29 cellular contexts compared by ENCODE assay signal in genomic region chr18:58058720-58059119, GRCh38. TPM values are rescaled to one million over a fixed set of nuclear protein-coding genes. Genes with fewer than 3 reads are reported as not detected.
DNase-seq lines count a peak whose midpoint lies in the region; ATAC-seq lines count a peak whose summit lies in the region.
"Had no signal": no experiment of that assay in that cellular context is flagged by ENCODE, and none has a peak within 500 bp of the region (broad histone marks: within the 10 kb centered on the region; RNA-seq: fewer than 3 reads in every experiment).

No MANE protein-coding gene starts in this region.

- intact Hi-C loops in posterior cingulate gyrus (cut with DNase I) = loop anchor here (5.0 kb wide), 1 partner anchor 49 kb away; no protein-coding TSS in a partner anchor

- DNase-seq in DMS53 treated with DMSO at 0.1 percent for 48 hours (lab: John Stamatoyannopoulos, UW; ENCODE audit: unreplicated experiment) = peak; percentile 36
- DNase-seq in MG63 = peak; percentile 34
- peak; percentile 75 for DNase-seq in islet precursor cell
- no peak for DNase-seq in posterior cingulate gyrus
- DNase-seq in NCI-H82 treated with DMSO at 0.1 percent for 48 hours (lab: John Stamatoyannopoulos, UW; ENCODE audit: unreplicated experiment) = no peak
- DNase-seq: ACHN; aorta; dermis blood vessel endothelial cell; KBM-7; naive thymus-derived CD4-positive, alpha-beta T cell; NCI-H1694; NCI-H2171; NCI-H524; retina; RPMI8226; stimulated activated CD4-positive, alpha-beta T cell treated with anti-CD3 and anti-CD28 coated beads, Interleukin-4, amount 100 ng/mL, for 1 hour; stimulated activated naive CD4-positive, alpha-beta T cell treated with Interleukin-2 at 50 U/mL for 16 hours; testis; uterus had no signal

- H3K27ac Mint-ChIP-seq in activated T-helper 17 cell treated with anti-CD3 and anti-CD28 coated beads, Interleukin-2, amount 50 U/mL, for 72 hours = no peak overlapping the region
- H3K27ac Mint-ChIP-seq: activated naive CD4-positive, alpha-beta T cell treated with anti-CD3 and anti-CD28 coated beads, Interleukin-2, amount 50 U/mL, for 24 hours; activated T-helper 1 cell treated with anti-CD3 and anti-CD28 coated beads, Interleukin-12 subunit alpha, Interleukin-12 subunit beta, Interleukin-2, Interleukin-4 antibody, amounts not matched to agents 30 ng/mL and 10 ng/mL and 1 ng/mL, durations not matched to agents 14 hours and 24 hours and 36 hours; mesothelial cell of epicardium; naive thymus-derived CD4-positive, alpha-beta T cell; T-helper 2 cell treated with Interferon-gamma antibody and Interleukin-4, amounts not matched to agents 5 μg/mL and 100 μg/mL, for 36 hours had no signal

- H3K27me3 Mint-ChIP-seq in activated T-helper 17 cell treated with anti-CD3 and anti-CD28 coated beads, Interleukin-2, amount 50 U/mL, for 72 hours = peaks cover 8% of the 10 kb centered on the region
- H3K27me3 Mint-ChIP-seq: activated naive CD4-positive, alpha-beta T cell treated with anti-CD3 and anti-CD28 coated beads, Interleukin-2, amount 50 U/mL, for 24 hours had no signal

- H3K27me3 ChIP-seq in MG63 = no peaks in the 10 kb centered on the region
- H3K27me3 ChIP-seq: testis, uterus had no signal

- H3K36me3 Mint-ChIP-seq in activated T-helper 17 cell treated with anti-CD3 and anti-CD28 coated beads, Interleukin-2, amount 50 U/mL, for 72 hours (ENCODE audit: low read depth) = no peaks in the 10 kb centered on the region
- H3K36me3 Mint-ChIP-seq: activated naive CD4-positive, alpha-beta T cell treated with anti-CD3 and anti-CD28 coated beads, Interleukin-2, amount 50 U/mL, for 24 hours; naive thymus-derived CD4-positive, alpha-beta T cell had no signal

- no peaks in the 10 kb centered on the region for H3K9me3 Mint-ChIP-seq in activated T-helper 17 cell treated with anti-CD3 and anti-CD28 coated beads, Interleukin-2, amount 50 U/mL, for 72 hours
- H3K9me3 Mint-ChIP-seq: activated naive CD4-positive, alpha-beta T cell treated with anti-CD3 and anti-CD28 coated beads, Interleukin-2, amount 50 U/mL, for 24 hours; activated T-helper 1 cell treated with anti-CD3 and anti-CD28 coated beads, Interleukin-12 subunit alpha, Interleukin-12 subunit beta, Interleukin-2, Interleukin-4 antibody, amounts not matched to agents 30 ng/mL and 10 ng/mL and 1 ng/mL, durations not matched to agents 14 hours and 24 hours and 36 hours; central memory CD8-positive, alpha-beta T cell; mesothelial cell of epicardium; naive thymus-derived CD4-positive, alpha-beta T cell; T-helper 2 cell treated with Interferon-gamma antibody and Interleukin-4, amounts not matched to agents 5 μg/mL and 100 μg/mL, for 36 hours had no signal

- H3K9me3 ChIP-seq in MG63 = no peaks in the 10 kb centered on the region
- H3K9me3 ChIP-seq: testis, uterus had no signal

- H3K36me3 ChIP-seq in MG63 = no peaks in the 10 kb centered on the region
- H3K36me3 ChIP-seq: uterus had no signal

- no peak overlapping the region for H3K4me3 Mint-ChIP-seq in activated T-helper 17 cell treated with anti-CD3 and anti-CD28 coated beads, Interleukin-2, amount 50 U/mL, for 72 hours
- H3K4me3 Mint-ChIP-seq: activated naive CD4-positive, alpha-beta T cell treated with anti-CD3 and anti-CD28 coated beads, Interleukin-2, amount 50 U/mL, for 24 hours; activated T-helper 1 cell treated with anti-CD3 and anti-CD28 coated beads, Interleukin-12 subunit alpha, Interleukin-12 subunit beta, Interleukin-2, Interleukin-4 antibody, amounts not matched to agents 30 ng/mL and 10 ng/mL and 1 ng/mL, durations not matched to agents 14 hours and 24 hours and 36 hours; central memory CD8-positive, alpha-beta T cell; mesothelial cell of epicardium; naive thymus-derived CD4-positive, alpha-beta T cell; T-helper 2 cell treated with Interferon-gamma antibody and Interleukin-4, amounts not matched to agents 5 μg/mL and 100 μg/mL, for 36 hours had no signal

- ATAC-seq in activated T-helper 17 cell treated with anti-CD3 and anti-CD28 coated beads, Interleukin-2, amount 50 U/mL, for 72 hours (replicated peaks) = peak; percentile 37
- ATAC-seq in GM21423 (IDR thresholded peaks at IDR 0.05; ENCODE audit: unreplicated experiment) (no peak), GM19455 (IDR thresholded peaks at IDR 0.05; ENCODE audit: unreplicated experiment) (no peak)
- ATAC-seq: naive thymus-derived CD4-positive, alpha-beta T cell had no signal

- no peaks in the 10 kb centered on the region for H3K4me1 Mint-ChIP-seq in activated T-helper 17 cell treated with anti-CD3 and anti-CD28 coated beads, Interleukin-2, amount 50 U/mL, for 72 hours
- H3K4me1 Mint-ChIP-seq: activated naive CD4-positive, alpha-beta T cell treated with anti-CD3 and anti-CD28 coated beads, Interleukin-2, amount 50 U/mL, for 24 hours; central memory CD8-positive, alpha-beta T cell; naive thymus-derived CD4-positive, alpha-beta T cell had no signal

- no peak overlapping the region for H3K4me3 ChIP-seq in MG63
- H3K4me3 ChIP-seq: SK-N-MC, smooth muscle cell, testis, uterus had no signal

RNA-seq across cellular contexts. Expression of gene NEDD4L, which starts 14.7 kb away (rescaled TPM):
- 16.2 and 28.8 TPM in 2 replicates for total RNA-seq in MG63 (2014; rRNA removed; shearing (Covaris generic); ENCODE audit: low replicate concordance)
- total RNA-seq in activated T-helper 17 cell treated with anti-CD3 and anti-CD28 coated beads, Interleukin-2, amount 50 U/mL, for 72 hours = 1 to 10 TPM; 6.5 to 8.0 TPM

Comparison
In these comparisons a context has a peak if more than half of its experiments do, and no peak if none do; other contexts are left out.
1. DNase-seq: peak in DMS53 treated with DMSO at 0.1 percent for 48 hours (single experiment), MG63 (single experiment) and islet precursor cell (single experiment); none in posterior cingulate gyrus (0 of 10) and NCI-H82 treated with DMSO at 0.1 percent for 48 hours (single experiment).